Comparison of ENCODE assay signal across 23 cellular contexts in genomic region chr2:85784474-85784986, GRCh38. TPM values are rescaled to one million over a fixed set of nuclear protein-coding genes. Genes with fewer than 3 reads are reported as not detected.
DNase-seq lines count a peak whose midpoint lies in the region; ATAC-seq and TF ChIP-seq lines count a peak whose summit lies in the region.
"Had no signal": no experiment of that assay in that cellular context is flagged by ENCODE, and none has a peak within 500 bp of the region (broad histone marks: within the 10 kb centered on the region; RNA-seq: fewer than 3 reads in every experiment).

No MANE protein-coding gene starts in this region.

- H3K27ac ChIP-seq in left ventricle myocardium inferior (replicated peaks), result peak overlapping the region; percentile 77
- H3K27ac ChIP-seq in esophagus muscularis mucosa (replicated peaks in 1 of 4), result peak overlapping the region; percentile 67 to 82 (median 71)
- peak overlapping the region; percentile 60 for H3K27ac ChIP-seq in rectal smooth muscle tissue (ENCODE audit: low read depth, low read length)
- peak overlapping the region; percentile 62 for H3K27ac ChIP-seq in vagina
- H3K27ac ChIP-seq: adrenal gland, left lung had no signal

- no peak for ATAC-seq in left ventricle myocardium superior

- no peak overlapping the region for H3K9ac ChIP-seq in rectal smooth muscle tissue (ENCODE audit: low read length)

- no peak for DNase-seq in left ventricle myocardium inferior
- DNase-seq in left ventricle myocardium superior, result no peak
- DNase-seq in esophagus muscularis mucosa (ENCODE audit: extremely low spot score), result no peak
- no peak for DNase-seq in vagina (ENCODE audit: extremely low spot score in 2 of 2)
- no peak for DNase-seq in activated CD8-positive, alpha-beta memory T cell treated with anti-CD3 and anti-CD28 coated beads for 24 hours
- DNase-seq in stimulated activated naive CD4-positive, alpha-beta T cell treated with Interleukin-2 at 50 U/mL for 16 hours (lab: John Stamatoyannopoulos, UW), result no peak
- no peak for DNase-seq in activated naive CD4-positive, alpha-beta T cell treated with anti-CD3 and anti-CD28 coated beads, Interleukin-2, amount 50 U/mL, for 16 hours
- DNase-seq: 8988T; activated CD4-positive, CD25-positive, alpha-beta regulatory T cell; activated gamma-delta T cell; adrenal gland; BE2C; Calu3; dermis blood vessel endothelial cell; heart right ventricle; NCI-H1417; NCI-H2081 treated with DMSO at 0.1 percent for 48 hours; OCI-M1; T-helper 9 cell had no signal

- no peaks in the 10 kb centered on the region for H3K27me3 ChIP-seq in left ventricle myocardium inferior (ENCODE audit: low read depth)
- no peaks in the 10 kb centered on the region for H3K27me3 ChIP-seq in esophagus muscularis mucosa
- H3K27me3 ChIP-seq in rectal smooth muscle tissue (ENCODE audit: control insufficient read depth, insufficient read depth, low read length), result no peaks in the 10 kb centered on the region
- no peaks in the 10 kb centered on the region for H3K27me3 ChIP-seq in vagina
- H3K27me3 ChIP-seq: adrenal gland, BE2C, heart right ventricle, left lung, MG63 had no signal

- no peaks in the 10 kb centered on the region for H3K9me3 ChIP-seq in left ventricle myocardium inferior (replicated peaks)
- H3K9me3 ChIP-seq in esophagus muscularis mucosa, result no peaks in the 10 kb centered on the region
- H3K9me3 ChIP-seq in vagina, result no peaks in the 10 kb centered on the region
- H3K9me3 ChIP-seq: adrenal gland, BE2C, heart right ventricle, left lung, MG63 had no signal

- intact Hi-C loops in left ventricle myocardium inferior (cut with micrococcal nuclease), result no loop called here
- intact Hi-C loops in left ventricle myocardium superior (cut with micrococcal nuclease), result no loop called here
- intact Hi-C loops in esophagus muscularis mucosa (cut with DNase I), result no loop called here
- intact Hi-C loops in vagina (cut with DNase I), result no loop called here

- no peak for TF ChIP-seq EP300 in esophagus muscularis mucosa (IDR thresholded peaks at IDR 0.05)

- WGBS in esophagus muscularis mucosa, result 85% methylated on average over 6 of the region's 6 CpGs

- no peak overlapping the region for H3K4me3 ChIP-seq in left ventricle myocardium inferior
- H3K4me3 ChIP-seq in esophagus muscularis mucosa, result no peak overlapping the region
- no peak overlapping the region for H3K4me3 ChIP-seq in rectal smooth muscle tissue (ENCODE audit: low read length)
- no peak overlapping the region for H3K4me3 ChIP-seq in vagina
- H3K4me3 ChIP-seq: adrenal gland, heart right ventricle, left lung, MG63 had no signal

- no peak for TF ChIP-seq CTCF in left ventricle myocardium inferior (IDR thresholded peaks at IDR 0.05; ENCODE audit: borderline replicate concordance)
- TF ChIP-seq CTCF in esophagus muscularis mucosa (IDR thresholded peaks at IDR 0.05), result no peak
- TF ChIP-seq CTCF in vagina (IDR thresholded peaks at IDR 0.05), result no peak

- no peak for TF ChIP-seq POLR2A in esophagus muscularis mucosa (IDR thresholded peaks at IDR 0.05; ENCODE audit: low read depth)
- TF ChIP-seq POLR2A in vagina (IDR thresholded peaks at IDR 0.05), result no peak

- H3K36me3 ChIP-seq in left ventricle myocardium inferior (peaks cover 55% of the 10 kb centered on the region), esophagus muscularis mucosa (peaks cover 11 to 100% (median 39%) of the 10 kb centered on the region in 4 donors), rectal smooth muscle tissue (ENCODE audit: control insufficient read depth, insufficient read depth, low read length) (no peaks in the 10 kb centered on the region), vagina (peaks cover 0 to 16% of the 10 kb centered on the region in 2 donors)
- H3K36me3 ChIP-seq: adrenal gland, BE2C had no signal

- peaks cover 78% of the 10 kb centered on the region for H3K4me1 ChIP-seq in left ventricle myocardium inferior
- H3K4me1 ChIP-seq in esophagus muscularis mucosa, result peaks cover 38 to 79% (median 56%) of the 10 kb centered on the region in 4 donors
- H3K4me1 ChIP-seq in rectal smooth muscle tissue (ENCODE audit: control insufficient read depth, insufficient read depth, low read length), result peaks cover 18% of the 10 kb centered on the region
- peaks cover 43% of the 10 kb centered on the region for H3K4me1 ChIP-seq in vagina
- H3K4me1 ChIP-seq: BE2C had no signal

RNA-seq across cellular contexts. Expression of gene ATOH8, which starts 30.7 kb away (rescaled TPM):
- total RNA-seq in left ventricle myocardium inferior (23.3 TPM), left ventricle myocardium superior (29.6 TPM), esophagus muscularis mucosa (100 to 1,000 TPM in 1 of 4 donors, 10 to 100 TPM in 3; 41.1 to 124 (median 62.5) TPM), vagina (66.5 TPM)
- total RNA-seq: activated CD4-positive, alpha-beta memory T cell treated with anti-CD3 and anti-CD28 coated beads for 36 hours had no signal
